Comparison of ENCODE assay signal across 30 cellular contexts in genomic region chr11:120021391-120021953, GRCh38.
"Had no signal": no experiment of that assay in that cellular context is flagged by ENCODE, and none has a peak within 500 bp of the region (broad histone marks: within the 10 kb centered on the region; RNA-seq: fewer than 3 reads in every experiment).

No MANE protein-coding gene starts in this region.

- DNase-seq: dorsolateral prefrontal cortex; effector CD4-positive, alpha-beta T cell; foreskin fibroblast; gastrocnemius medialis; head of caudate nucleus; kidney; left ventricle myocardium superior; naive B cell; sigmoid colon; spleen; stimulated activated CD4-positive, alpha-beta T cell treated with anti-CD3 and anti-CD28 coated beads, Interleukin-4, amount 100 ng/mL, for 4 hours; stimulated activated naive CD8-positive, alpha-beta T cell treated with anti-CD3 and anti-CD28 coated beads, Interleukin-15, Interleukin-2, amounts not matched to agents 100 U/mL and 50 U/mL, for 24 hours; substantia nigra; testis; tibial artery; upper lobe of left lung had no signal

- H3K9me3 Mint-ChIP-seq: memory B cell; mesothelial cell of epicardium; nephron; stimulated activated memory B cell treated with anti-CD40 and anti-IgM and Interleukin-4, amounts not matched to agents 10 μg/mL and 1 μg/mL and 100 μg/mL, for 72 hours had no signal

- FAIRE-seq: colon, kidney, urothelium cell line had no signal

- H3K4me3 ChIP-seq: dorsolateral prefrontal cortex, gastrocnemius medialis, lung, mucosa of descending colon, neural progenitor cell, prostate gland, right atrium auricular region, sigmoid colon, spleen, testis, tibial artery, upper lobe of left lung had no signal

- H3K79me2 ChIP-seq: parathyroid adenoma had no signal

- H3K36me3 Mint-ChIP-seq: memory B cell; mesothelial cell of epicardium; naive B cell; neural progenitor cell; stimulated activated memory B cell treated with anti-CD40 and anti-IgM and Interleukin-4, amounts not matched to agents 10 μg/mL and 1 μg/mL and 100 μg/mL, for 72 hours had no signal

- H2AFZ ChIP-seq: neural progenitor cell, parathyroid adenoma had no signal

- H3K27ac ChIP-seq: dorsolateral prefrontal cortex, epithelial cell of prostate, gastrocnemius medialis, neural progenitor cell, parathyroid adenoma, prostate gland, right atrium auricular region, sigmoid colon, spleen, testis, tibial artery, upper lobe of left lung had no signal

- H3K27me3 ChIP-seq: neural progenitor cell, testis, upper lobe of left lung had no signal

- H3K4me1 Mint-ChIP-seq: memory B cell; naive B cell; stimulated activated memory B cell treated with anti-CD40 and anti-IgM and Interleukin-4, amounts not matched to agents 10 μg/mL and 1 μg/mL and 100 μg/mL, for 72 hours had no signal

- ATAC-seq: esophagus mucosa; gastrocnemius medialis; left ventricle myocardium superior; stimulated activated memory B cell treated with anti-CD40 and anti-IgM and Interleukin-4, amounts not matched to agents 10 μg/mL and 1 μg/mL and 100 μg/mL, for 72 hours; stimulated activated naive CD8-positive, alpha-beta T cell treated with anti-CD3 and anti-CD28 coated beads, Interleukin-15, Interleukin-2, amounts not matched to agents 100 U/mL and 50 U/mL, for 24 hours had no signal

- H3K9me3 ChIP-seq: gastrocnemius medialis, mucosa of descending colon, prostate gland, right atrium auricular region, sigmoid colon, spleen, testis, tibial artery, upper lobe of left lung had no signal

- H3K4me3 Mint-ChIP-seq: memory B cell; mesothelial cell of epicardium; naive B cell; nephron; neural progenitor cell; stimulated activated memory B cell treated with anti-CD40 and anti-IgM and Interleukin-4, amounts not matched to agents 10 μg/mL and 1 μg/mL and 100 μg/mL, for 72 hours had no signal

- H3K9ac ChIP-seq: neural progenitor cell, parathyroid adenoma had no signal

- H3K4me1 ChIP-seq: gastrocnemius medialis, parathyroid adenoma, prostate gland, right atrium auricular region, sigmoid colon, spleen, testis, tibial artery, upper lobe of left lung had no signal

- H3K4me2 ChIP-seq: neural progenitor cell had no signal

- H3K36me3 ChIP-seq: gastrocnemius medialis, neural progenitor cell, prostate gland, right atrium auricular region, sigmoid colon, spleen, tibial artery, upper lobe of left lung had no signal

- H3K27ac Mint-ChIP-seq: memory B cell; mesothelial cell of epicardium; naive B cell; nephron; neural progenitor cell; stimulated activated memory B cell treated with anti-CD40 and anti-IgM and Interleukin-4, amounts not matched to agents 10 μg/mL and 1 μg/mL and 100 μg/mL, for 72 hours had no signal
